Comparison of ENCODE assay signal across 26 cellular contexts in the genomic region with DNA sequence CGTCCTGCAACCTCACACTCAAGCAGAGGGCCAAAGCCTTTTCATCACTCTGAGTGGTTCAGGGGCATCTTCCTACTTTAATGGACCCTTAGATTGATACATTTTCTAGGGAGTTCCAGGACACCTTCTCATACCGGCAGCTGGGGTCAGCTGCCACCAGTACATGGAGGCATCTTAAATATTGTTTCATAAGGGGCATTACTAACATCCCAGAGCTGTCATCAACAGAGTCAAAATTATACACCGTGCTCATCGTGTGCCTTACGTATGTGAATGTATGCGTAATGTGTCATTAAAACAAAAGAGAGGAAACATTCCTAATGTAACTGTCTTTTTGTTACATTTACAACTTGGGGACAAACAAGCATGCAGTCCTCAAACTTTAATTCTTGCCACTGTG. TPM values are rescaled to one million over a fixed set of nuclear protein-coding genes. Genes with fewer than 3 reads are reported as not detected.
DNase-seq lines count a peak whose midpoint lies in the region; ATAC-seq, FAIRE-seq and TF ChIP-seq lines count a peak whose summit lies in the region.
"Had no signal": no experiment of that assay in that cellular context is flagged by ENCODE, and none has a peak within 500 bp of the region (broad histone marks: within the 10 kb centered on the region; RNA-seq: fewer than 3 reads in every experiment).

No MANE protein-coding gene starts in this region.

- H3K36me3 ChIP-seq in astrocyte (ENCODE audit: insufficient read depth, low read length) (no peaks in the 10 kb centered on the region), mesenchymal stem cell (ENCODE audit: control insufficient read depth in 1 of 2, insufficient read depth in 2 of 2, low read depth in 1 of 2, low read length in 2 of 2) (peaks cover 0 to 22% of the 10 kb centered on the region in 2 experiments), testis (ENCODE audit: low read depth, missing control alignments) (no peaks in the 10 kb centered on the region), right lobe of liver (no peaks in the 10 kb centered on the region)
- H3K36me3 ChIP-seq: BE2C; BLaER1 treated with 17β-estradiol and CSF1 and Interleukin-3, amounts not matched to agents 10 nM and 100 nM; HAP-1 had no signal

- no peak overlapping the region for H2BK5ac ChIP-seq in mesenchymal stem cell (ENCODE audit: low read depth, low read length, poor library complexity, severe bottlenecking)

- no peak overlapping the region for H3K9ac ChIP-seq in astrocyte (ENCODE audit: low read length)
- H3K9ac ChIP-seq in mesenchymal stem cell (ENCODE audit: low read length) = no peak overlapping the region
- H3K9ac ChIP-seq: BLaER1 treated with 17β-estradiol and CSF1 and Interleukin-3, amounts not matched to agents 10 nM and 100 nM had no signal

- no peaks in the 10 kb centered on the region for H4K20me1 ChIP-seq in astrocyte (ENCODE audit: insufficient read depth, low read length)
- H4K20me1 ChIP-seq: BLaER1 treated with 17β-estradiol and CSF1 and Interleukin-3, amounts not matched to agents 10 nM and 100 nM had no signal

- H4K91ac ChIP-seq in mesenchymal stem cell (ENCODE audit: low read length) = no peak overlapping the region

- 75% methylated on average over 4 of the region's 6 CpGs for WGBS in mesenchymal stem cell
- WGBS in testis, 2 donors = 69 to 82% methylated on average over 6 of the region's 6 CpGs
- 84% methylated on average over 6 of the region's 6 CpGs for WGBS in right lobe of liver (ENCODE audit: insufficient coverage, low coverage, low lambda C conversion rate, missing lambda C conversion rate)

- no peak overlapping the region for H3K4me3 Mint-ChIP-seq in astrocyte (ENCODE audit: unreplicated experiment)
- H3K4me3 Mint-ChIP-seq in nephron progenitor cell = no peak overlapping the region
- H3K4me3 Mint-ChIP-seq: CD4-positive, alpha-beta T cell; CD8-positive, alpha-beta memory T cell; HFFc6 had no signal

- H3K27ac Mint-ChIP-seq in astrocyte (ENCODE audit: unreplicated experiment) (peak overlapping the region; percentile 47), nephron progenitor cell (peak overlapping the region; percentile 32)
- H3K27ac Mint-ChIP-seq: CD4-positive, alpha-beta T cell; CD8-positive, alpha-beta memory T cell; HFFc6 had no signal

- no peaks in the 10 kb centered on the region for H3K27me3 ChIP-seq in astrocyte (ENCODE audit: insufficient read depth, low read length)
- H3K27me3 ChIP-seq in mesenchymal stem cell (ENCODE audit: control insufficient read depth in 1 of 2, insufficient read depth in 1 of 2, low read length in 2 of 2) = no peaks in the 10 kb centered on the region
- no peaks in the 10 kb centered on the region for H3K27me3 ChIP-seq in testis
- no peaks in the 10 kb centered on the region for H3K27me3 ChIP-seq in right lobe of liver
- H3K27me3 ChIP-seq: BE2C had no signal

- H3K14ac ChIP-seq in mesenchymal stem cell (ENCODE audit: low read length in 2 of 2) = peak overlapping the region in 1 of 2 experiments; percentile 64

- H2AK5ac ChIP-seq in mesenchymal stem cell (ENCODE audit: low read length, severe bottlenecking) = peak overlapping the region; percentile 55

- no peak overlapping the region for H2BK15ac ChIP-seq in mesenchymal stem cell (ENCODE audit: low read depth, poor library complexity, severe bottlenecking)

- H3K9me3 ChIP-seq in astrocyte (ENCODE audit: insufficient read depth, low read depth, low read length) = no peaks in the 10 kb centered on the region
- H3K9me3 ChIP-seq in mesenchymal stem cell (ENCODE audit: control insufficient read depth, low read length) = no peaks in the 10 kb centered on the region
- no peaks in the 10 kb centered on the region for H3K9me3 ChIP-seq in testis
- no peaks in the 10 kb centered on the region for H3K9me3 ChIP-seq in right lobe of liver
- H3K9me3 ChIP-seq: A549; BE2C; BLaER1 treated with 17β-estradiol and CSF1 and Interleukin-3, amounts not matched to agents 10 nM and 100 nM; HAP-1 had no signal

- H2AFZ ChIP-seq in astrocyte (ENCODE audit: low read depth, low read length) = no peak overlapping the region
- no peak overlapping the region for H2AFZ ChIP-seq in mesenchymal stem cell (ENCODE audit: low read depth, low read length)

- no peaks in the 10 kb centered on the region for H3K79me2 ChIP-seq in astrocyte (ENCODE audit: insufficient read depth, low read length)

- H3K27ac ChIP-seq in astrocyte (ENCODE audit: low read depth, low read length) (no peak overlapping the region), mesenchymal stem cell (ENCODE audit: low read length, poor library complexity, severe bottlenecking) (no peak overlapping the region), testis (peak overlapping the region; percentile 42 to 78), right lobe of liver (no peak overlapping the region)
- H3K27ac ChIP-seq: A549; BLaER1 treated with 17β-estradiol and CSF1 and Interleukin-3, amounts not matched to agents 10 nM and 100 nM had no signal

- H2BK120ac ChIP-seq in mesenchymal stem cell (ENCODE audit: low read depth, low read length) = no peak overlapping the region

- H3K23ac ChIP-seq in mesenchymal stem cell (ENCODE audit: low read length in 2 of 2) = no peak overlapping the region

- TF ChIP-seq CTCF in astrocyte (IDR thresholded peaks at IDR 0.05; ENCODE audit: insufficient read depth, low read depth, low read length) (no peak), nephron progenitor cell (IDR thresholded peaks at IDR 0.05) (no peak), testis (IDR thresholded peaks at IDR 0.05) (no peak), right lobe of liver (IDR thresholded peaks at IDR 0.05) (no peak)

- peaks cover 38% of the 10 kb centered on the region for H3K4me1 ChIP-seq in astrocyte (ENCODE audit: insufficient read depth, low read length)
- peaks cover 17% of the 10 kb centered on the region for H3K4me1 ChIP-seq in mesenchymal stem cell (ENCODE audit: control insufficient read depth, insufficient read depth, low read depth, low read length)
- H3K4me1 ChIP-seq in testis = peaks cover 50% of the 10 kb centered on the region
- no peaks in the 10 kb centered on the region for H3K4me1 ChIP-seq in right lobe of liver
- H3K4me1 ChIP-seq: A549, BE2C, HAP-1 had no signal

- peaks cover 17% of the 10 kb centered on the region for H3K27me3 Mint-ChIP-seq in astrocyte (ENCODE audit: low read depth, unreplicated experiment)
- H3K27me3 Mint-ChIP-seq in nephron progenitor cell (ENCODE audit: low read depth, poor library complexity) = peaks cover 5% of the 10 kb centered on the region

- no peak for DNase-seq in astrocyte (ENCODE audit: low read depth)
- DNase-seq in mesenchymal stem cell = no peak
- DNase-seq in nephron progenitor cell = no peak
- DNase-seq in testis = no peak
- no peak for DNase-seq in putamen (ENCODE audit: low spot score)
- no peak for DNase-seq in cerebellar nuclear complex (lab: John Stamatoyannopoulos, UW)
- DNase-seq in right lobe of liver = no peak
- DNase-seq: 8988T; AML-193; BE2C; CD4-positive, alpha-beta T cell; CD8-positive, alpha-beta memory T cell; DMS 273 treated with DMSO at 0.1 percent for 48 hours; DMS79; EL; GDM1; GOT3; HFFc6 had no signal

- no peak overlapping the region for H3K4ac ChIP-seq in mesenchymal stem cell (ENCODE audit: low read depth in 1 of 2, low read length in 2 of 2)

- H3K79me1 ChIP-seq in mesenchymal stem cell (replicated peaks; ENCODE audit: low read length, poor library complexity, severe bottlenecking) = peaks cover 1% of the 10 kb centered on the region

- intact Hi-C loops in testis (cut with DNase I; ENCODE audit: low total_unique reads) = no loop called here
- intact Hi-C loops in right lobe of liver (cut with DNase I) = loop anchor here in 1 of 2 donors (10.0 kb wide), 1 partner anchor 323 kb away; no protein-coding TSS in a partner anchor

- no peak overlapping the region for H3K18ac ChIP-seq in mesenchymal stem cell (ENCODE audit: low read depth in 1 of 2, low read length in 2 of 2)

- no peak for ATAC-seq in right lobe of liver
- ATAC-seq: A549, GM12878 had no signal

- no peak overlapping the region for H4K8ac ChIP-seq in mesenchymal stem cell (ENCODE audit: low read length)

- H3K4me1 Mint-ChIP-seq in astrocyte (ENCODE audit: low read depth, unreplicated experiment) = peaks cover 9% of the 10 kb centered on the region
- H3K4me1 Mint-ChIP-seq in nephron progenitor cell = peaks cover 51% of the 10 kb centered on the region
- H3K4me1 Mint-ChIP-seq: CD8-positive, alpha-beta memory T cell had no signal

- FAIRE-seq in astrocyte (lab: Jason Lieb, UNC) = peak; percentile 43
- FAIRE-seq: A549, D721Med, GM12878, GM18507, H54 had no signal

- TF ChIP-seq POLR2A in testis (IDR thresholded peaks at IDR 0.05) (no peak), right lobe of liver (IDR thresholded peaks at IDR 0.05) (no peak)

- no peak overlapping the region for H2BK12ac ChIP-seq in mesenchymal stem cell (ENCODE audit: low read length in 2 of 2)

- H3K36me3 Mint-ChIP-seq in astrocyte (ENCODE audit: low read depth, unreplicated experiment) (no peaks in the 10 kb centered on the region), nephron progenitor cell (ENCODE audit: low read depth) (peaks cover 15% of the 10 kb centered on the region)
- H3K36me3 Mint-ChIP-seq: CD8-positive, alpha-beta memory T cell had no signal

- H3K4me3 ChIP-seq in astrocyte (ENCODE audit: insufficient read depth, low read depth, low read length) (no peak overlapping the region), mesenchymal stem cell (ENCODE audit: insufficient read depth in 1 of 2, low read depth in 1 of 2, low read length in 2 of 2) (no peak overlapping the region), testis (no peak overlapping the region), right lobe of liver (no peak overlapping the region)
- H3K4me3 ChIP-seq: A549; BLaER1 treated with 17β-estradiol and CSF1 and Interleukin-3, amounts not matched to agents 10 nM and 100 nM; GM12878; HAP-1 had no signal

- peak overlapping the region; percentile 4 for H3K4me2 ChIP-seq in astrocyte (ENCODE audit: low read length)
- H3K4me2 ChIP-seq in mesenchymal stem cell (ENCODE audit: low read length, poor library complexity, severe bottlenecking) = no peak overlapping the region
- H3K4me2 ChIP-seq: A549 had no signal

- H3K9me3 Mint-ChIP-seq in astrocyte (ENCODE audit: unreplicated experiment) = peaks cover 5% of the 10 kb centered on the region
- H3K9me3 Mint-ChIP-seq in nephron progenitor cell = no peaks in the 10 kb centered on the region
- H3K9me3 Mint-ChIP-seq: CD4-positive, alpha-beta T cell; CD8-positive, alpha-beta memory T cell; HFFc6 had no signal

RNA-seq across cellular contexts. Expression of a gene that starts 57.9 kb away (rescaled TPM):
- total RNA-seq in astrocyte (2.7 and 3.5 TPM in 2 replicates), testis (10 to 100 TPM; 50.2 to 58.7 TPM), right lobe of liver (1 to 10 TPM in 1 of 6 experiments, under 1 TPM in 5; 0.12 to 1.3 (median 0.46) TPM)
- 1.8 TPM for polyA plus RNA-seq in mesenchymal stem cell (2013, experiment 1 of 2)
- 1.3 TPM for polyA plus RNA-seq in mesenchymal stem cell (2013, experiment 2 of 2)
- polyA plus RNA-seq in testis (ENCODE audit: insufficient read depth, low read depth, low replicate concordance) = 34.3 TPM
- total RNA-seq: CD4-positive, alpha-beta T cell; GM12878 had no signal
- polyA plus RNA-seq: CD14-positive monocyte; CD8-positive, alpha-beta memory T cell had no signal

Comparison
In these comparisons a context has a peak if more than half of its experiments do, and no peak if none do; other contexts are left out.
1. H3K27ac ChIP-seq: peak in testis (2 of 2); none in astrocyte (single experiment), mesenchymal stem cell (single experiment) and right lobe of liver (0 of 3).
2. RNA of a gene that starts 57.9 kb away (total RNA-seq): 50.2 to 58.7 TPM in testis; 2.7 to 3.5 TPM in astrocyte and 0.12 to 1.3 TPM in right lobe of liver; every median in the first group is over 10 times any median in the second.